In genomic region chr1:16229976-16230740, GRCh38 we compare ENCODE assay signal across 27 cellular contexts.
"Had no signal": no experiment of that assay in that cellular context is flagged by ENCODE, and none has a peak within 500 bp of the region (broad histone marks: within the 10 kb centered on the region; RNA-seq: fewer than 3 reads in every experiment).

No MANE protein-coding gene starts in this region.

- FAIRE-seq: TTC549 had no signal

- ATAC-seq: activated naive CD4-positive, alpha-beta T cell treated with anti-CD3 and anti-CD28 coated beads, Interleukin-2, amount 50 U/mL, for 72 hours; effector memory CD8-positive, alpha-beta T cell; gastroesophageal sphincter; left lobe of liver; stimulated activated naive B cell treated with anti-CD40 and anti-IgM and Interleukin-4, amounts not matched to agents 10 μg/mL and 1 μg/mL and 100 μg/mL, for 72 hours; T-cell had no signal

- H3K36me3 ChIP-seq: breast epithelium, colonic mucosa, neutrophil, ovary, prostate gland had no signal

- H3K27ac ChIP-seq: breast epithelium, colonic mucosa, gastroesophageal sphincter, neutrophil, ovary, prostate gland, tibial nerve, VCaP had no signal

- H3K4me2 ChIP-seq: smooth muscle cell had no signal

- DNase-seq: activated CD4-positive, alpha-beta T cell treated with anti-CD3 and anti-CD28 coated beads for 4 hours; activated CD4-positive, alpha-beta T cell treated with anti-CD3 and anti-CD28 coated beads, Interleukin-2, amount 50 U/mL, for 4 hours; activated naive CD4-positive, alpha-beta T cell; activated T-cell treated with anti-CD3 and anti-CD28 coated beads for 4 hours; activated T-cell treated with anti-CD3 and anti-CD28 coated beads, Interleukin-2, amount 50 U/mL, for 72 hours; colonic mucosa; effector memory CD8-positive, alpha-beta T cell; hippocampal formation; retina; stimulated activated CD4-positive, alpha-beta T cell treated with anti-CD3 and anti-CD28 coated beads, Interleukin-15, amount 100 ng/mL, for 24 hours; stimulated activated CD4-positive, alpha-beta T cell treated with anti-CD3 and anti-CD28 coated beads, Interleukin-2, amount 100 ng/mL, for 24 hours; stimulated activated naive B cell treated with anti-CD40 and anti-IgM and Interleukin-4, amounts not matched to agents 10 μg/mL and 1 μg/mL and 100 μg/mL, for 72 hours; T-cell; T-helper 9 cell had no signal

- H3K4me1 ChIP-seq: breast epithelium, colonic mucosa, prostate gland had no signal

- H3K27me3 ChIP-seq: ovary had no signal

- H3K9me3 Mint-ChIP-seq: activated naive CD4-positive, alpha-beta T cell treated with anti-CD3 and anti-CD28 coated beads, Interleukin-2, amount 50 U/mL, for 72 hours; activated T-cell treated with anti-CD3 and anti-CD28 coated beads, Interleukin-2, amount 50 U/mL, for 72 hours; effector memory CD8-positive, alpha-beta T cell; nephron; stimulated activated naive B cell treated with anti-CD40 and anti-IgM and Interleukin-4, amounts not matched to agents 10 μg/mL and 1 μg/mL and 100 μg/mL, for 72 hours; T-cell had no signal

- H3K4me3 Mint-ChIP-seq: activated T-cell treated with anti-CD3 and anti-CD28 coated beads, Interleukin-2, amount 50 U/mL, for 72 hours; effector memory CD8-positive, alpha-beta T cell; stimulated activated naive B cell treated with anti-CD40 and anti-IgM and Interleukin-4, amounts not matched to agents 10 μg/mL and 1 μg/mL and 100 μg/mL, for 72 hours; T-cell had no signal

- H3K27ac Mint-ChIP-seq: activated naive CD4-positive, alpha-beta T cell treated with anti-CD3 and anti-CD28 coated beads, Interleukin-2, amount 50 U/mL, for 72 hours; activated T-cell treated with anti-CD3 and anti-CD28 coated beads, Interleukin-2, amount 50 U/mL, for 72 hours; nephron; stimulated activated naive B cell treated with anti-CD40 and anti-IgM and Interleukin-4, amounts not matched to agents 10 μg/mL and 1 μg/mL and 100 μg/mL, for 72 hours; T-cell had no signal

- H3K9me3 ChIP-seq: breast epithelium, colonic mucosa, neutrophil, ovary, prostate gland had no signal

- H3K4me3 ChIP-seq: breast epithelium, colonic mucosa, gastroesophageal sphincter, lung, ovary, prostate gland, smooth muscle cell, tibial nerve had no signal
